In genomic region chr15:40807028-40807887, GRCh38 we compare ENCODE assay signal across 8 cellular contexts. TPM values are rescaled to one million over a fixed set of nuclear protein-coding genes. Genes with fewer than 3 reads are reported as not detected.
DNase-seq lines count a peak whose midpoint lies in the region; TF ChIP-seq lines count a peak whose summit lies in the region.

TSS of gene DNAJC17 (minus strand) at chr15:40807473. CDS start at chr15:40807446, 27 bp downstream.
TSS of gene ZFYVE19 (plus strand) at chr15:40807089. CDS start at chr15:40807590, 501 bp downstream.

- H3K9me3 ChIP-seq in effector memory CD4-positive, alpha-beta T cell (ENCODE audit: control insufficient read depth, low read length), result no peaks in the 10 kb centered on the region

- peaks cover 10% of the 10 kb centered on the region for H3K4me1 ChIP-seq in effector memory CD4-positive, alpha-beta T cell (ENCODE audit: control insufficient read depth, insufficient read depth, low read length, poor library complexity, severe bottlenecking)

- peaks cover 17% of the 10 kb centered on the region for H3K36me3 ChIP-seq in effector memory CD4-positive, alpha-beta T cell (ENCODE audit: control insufficient read depth, insufficient read depth, low read length)

- peak; percentile 77 for DNase-seq in COLO829 (ENCODE audit: low spot score)
- DNase-seq in GM20000 (ENCODE audit: low spot score), result peak; percentile 89
- peak; percentile 99 for DNase-seq in HT-29 (ENCODE audit: low spot score)
- DNase-seq in NOMO-1 (lab: John Stamatoyannopoulos, UW; ENCODE audit: unreplicated experiment in 2 of 2), result peak; percentile 98
- DNase-seq in effector memory CD4-positive, alpha-beta T cell, result peak; percentile 79 to 90 (median 88)
- DNase-seq in medulla oblongata (ENCODE audit: extremely low spot score), result peak; percentile 99
- peak; percentile 91 for DNase-seq in stimulated activated CD8-positive, alpha-beta memory T cell treated with anti-CD3 and anti-CD28 coated beads, Interleukin-12 subunit alpha, Interleukin-12 subunit beta, amount 100 ng/mL, for 1 hour (ENCODE audit: low read depth)

- H3K4me3 ChIP-seq in effector memory CD4-positive, alpha-beta T cell (ENCODE audit: insufficient read depth, low read depth, low read length, poor library complexity, severe bottlenecking), result peak within 1 kb of the TSS; percentile 99

- CTCF ChIA-PET in activated CD8-positive, alpha-beta memory T cell treated with anti-CD3 and anti-CD28 coated beads for 36 hours (lab: Charles Lee), result interaction anchor here (1.3 to 2.2 kb wide), 5 partner anchors 17 to 63 kb away, joined by 3 to 6 read pairs (median 3); no protein-coding TSS in a partner anchor

- H3K27ac ChIP-seq in effector memory CD4-positive, alpha-beta T cell (ENCODE audit: insufficient read depth, low read length, poor library complexity, severe bottlenecking), result peak within 1 kb of the TSS; percentile 91

- H3K27me3 ChIP-seq in effector memory CD4-positive, alpha-beta T cell (replicated peaks; ENCODE audit: control insufficient read depth, insufficient read depth, low read length, poor library complexity, severe bottlenecking), result no peaks in the 10 kb centered on the region

- no peak for TF ChIP-seq CTCF in GM20000 (IDR thresholded peaks at IDR 0.05; ENCODE audit: extremely low read depth, missing control alignments)

- POLR2A ChIA-PET in activated CD8-positive, alpha-beta memory T cell treated with anti-CD3 and anti-CD28 coated beads for 36 hours (lab: Charles Lee), result interaction anchor here (0.6 to 1.9 kb wide), 8 partner anchors 31 to 238 kb away, joined by 3 to 8 read pairs (median 4); partner anchors contain the start of genes GCHFR, RAD51 and RPUSD2

RNA-seq across cellular contexts. Expression of gene DNAJC17, which starts in this region (rescaled TPM):
- 47.9 and 53.5 TPM in 2 replicates for total RNA-seq in HT-29 (2014; rRNA removed; shearing (Covaris generic))
- 10 to 100 TPM; 44.9 to 48.1 TPM for total RNA-seq in activated CD8-positive, alpha-beta memory T cell treated with anti-CD3 and anti-CD28 coated beads for 36 hours

RNA-seq across cellular contexts. Expression of gene ZFYVE19, which starts in this region (rescaled TPM):
- total RNA-seq in HT-29 (2014; rRNA removed; shearing (Covaris generic)), result 66.0 and 68.6 TPM in 2 replicates
- total RNA-seq in activated CD8-positive, alpha-beta memory T cell treated with anti-CD3 and anti-CD28 coated beads for 36 hours, result 10 to 100 TPM; 21.9 to 22.3 TPM

Comparison
In these comparisons a context has a peak if more than half of its experiments do, and no peak if none do; other contexts are left out.
1. Peak in every context shown above with its lines: DNase-seq, H3K4me3 ChIP-seq and H3K27ac ChIP-seq.